In genomic region chrX:41946230-41946629, GRCh38 we compare ENCODE assay signal across 14 cellular contexts. TPM values are rescaled to one million over a fixed set of nuclear protein-coding genes. Genes with fewer than 3 reads are reported as not detected.
A peak's percentile ranks its signal among the peaks of the same experiment; 100 is the strongest.
DNase-seq lines count a peak whose midpoint lies in the region; ATAC-seq, FAIRE-seq and TF ChIP-seq lines count a peak whose summit lies in the region.
"Had no signal": no experiment of that assay in that cellular context is flagged by ENCODE, and none has a peak within 500 bp of the region (broad histone marks: within the 10 kb centered on the region; RNA-seq: fewer than 3 reads in every experiment).

No MANE protein-coding gene starts in this region.

- intact Hi-C loops in mucosa of descending colon (cut with DNase I, micrococcal nuclease), result no loop called here
- intact Hi-C loops in transverse colon (cut with DNase I; ENCODE audit: low total_unique reads), result no loop called here

- H3K4me1 ChIP-seq in mucosa of descending colon (ENCODE audit: low read depth), result peaks cover 5% of the 10 kb centered on the region
- peaks cover 0 to 7% (median 2%) of the 10 kb centered on the region in 4 donors for H3K4me1 ChIP-seq in transverse colon

- peak; percentile 75 for FAIRE-seq in colon (lab: Jason Lieb, UNC)
- FAIRE-seq: GM12878 had no signal

- no peaks in the 10 kb centered on the region for H3K27me3 ChIP-seq in transverse colon

- no peak for TF ChIP-seq CTCF in mucosa of descending colon (IDR thresholded peaks at IDR 0.05)
- TF ChIP-seq CTCF in transverse colon (IDR thresholded peaks at IDR 0.05), result no peak

- WGBS in transverse colon (ENCODE audit: low coverage in 1 of 2), 2 donors, result 29 to 71% methylated on average over 1 to 3 of the region's 3 CpGs

- TF ChIP-seq POLR2A in transverse colon (IDR thresholded peaks at IDR 0.05), result peak; percentile 28

- peak; percentile 96 for ATAC-seq in mucosa of descending colon

- TF ChIP-seq EP300 in transverse colon (IDR thresholded peaks at IDR 0.05; ENCODE audit: low read depth), result no peak

- in situ Hi-C loops in transverse colon (cut with MboI; ENCODE audit: low pct_ligation_motif_present in 1 of 4, low pct_unique_long_range_greater_than_20kb in 1 of 4, low sequenced_read_pairs in 3 of 4), result no loop called here

- H3K27ac ChIP-seq in KOPT-K1 (ENCODE audit: low read depth, low read length, poor library complexity, severe bottlenecking), result peak overlapping the region; percentile 43
- H3K27ac ChIP-seq in transverse colon, result peak overlapping the region; percentile 54 to 78 (median 61)

- H3K9me3 ChIP-seq in KOPT-K1 (ENCODE audit: insufficient read depth, low read length, poor library complexity, severe bottlenecking) (no peaks in the 10 kb centered on the region), mucosa of descending colon (no peaks in the 10 kb centered on the region), transverse colon (no peaks in the 10 kb centered on the region)

- H3K4me3 ChIP-seq in mucosa of descending colon, result no peak overlapping the region
- no peak overlapping the region for H3K4me3 ChIP-seq in transverse colon
- H3K4me3 ChIP-seq: GM12878 had no signal

- H3K36me3 ChIP-seq in KOPT-K1 (ENCODE audit: insufficient read depth, low read length) (no peaks in the 10 kb centered on the region), mucosa of descending colon (ENCODE audit: low read depth) (no peaks in the 10 kb centered on the region), transverse colon (no peaks in the 10 kb centered on the region)

- DNase-seq in mucosa of descending colon (peak in 1 of 3 donors; percentile 60), transverse colon (peak; percentile 56), iPS-NIHi11 (ENCODE audit: low spot score) (no peak)
- no peak for DNase-seq in activated CD4-positive, CD25-positive, alpha-beta regulatory T cell treated with anti-CD3 and anti-CD28 coated beads, Interleukin-2, amount 50 U/mL, for 72 hours
- no peak for DNase-seq in stimulated activated CD4-positive, alpha-beta T cell treated with anti-CD3 and anti-CD28 coated beads, Interleukin-12 subunit alpha, Interleukin-12 subunit beta, amount 100 ng/mL, for 4 hours
- no peak for DNase-seq in effector CD8-positive, alpha-beta T cell (lab: John Stamatoyannopoulos, UW)
- DNase-seq: KBM-7, NCI-H1105 treated with DMSO at 0.1 percent for 48 hours, NCI-H1930, NCI-H2171, SHP77 treated with DMSO at 0.1 percent for 48 hours had no signal

RNA-seq across cellular contexts. Expression of gene CASK, which starts 22.9 kb away (rescaled TPM):
- 100 to 1,000 TPM in 1 of 3 donors, 10 to 100 TPM in 2; 50.6 to 108 (median 83.3) TPM for total RNA-seq in mucosa of descending colon
- 10 to 100 TPM; 26.6 to 86.1 (median 56.3) TPM for total RNA-seq in transverse colon
